Comparison of ENCODE assay signal across 28 cellular contexts in genomic region chr2:16259010-16259409, GRCh38.
"Had no signal": no experiment of that assay in that cellular context is flagged by ENCODE, and none has a peak within 500 bp of the region (broad histone marks: within the 10 kb centered on the region; RNA-seq: fewer than 3 reads in every experiment).

No MANE protein-coding gene starts in this region.

- ATAC-seq: activated CD4-positive, alpha-beta T cell treated with anti-CD3 and anti-CD28 coated beads for 36 hours; activated CD8-positive, alpha-beta memory T cell treated with anti-CD3 and anti-CD28 coated beads, Interleukin-2, amount 10 ng/mL, durations not matched to agents 7 days and 5 days; activated CD8-positive, alpha-beta T cell treated with anti-CD3 and anti-CD28 coated beads, Interleukin-2, amount 10 ng/mL, durations not matched to agents 7 days and 5 days; activated naive CD8-positive, alpha-beta T cell treated with anti-CD3 and anti-CD28 coated beads, Interleukin-2, amount 50 U/mL, for 24 hours; foreskin keratinocyte; gastrocnemius medialis; heart left ventricle had no signal

- H3K9me3 ChIP-seq: adrenal gland, ascending aorta, breast epithelium, colonic mucosa, esophagus muscularis mucosa, gastrocnemius medialis, heart left ventricle had no signal

- H3K27me3 ChIP-seq: adrenal gland, ascending aorta, breast epithelium, cardiac muscle cell, colonic mucosa, esophagus muscularis mucosa, foreskin keratinocyte, gastrocnemius medialis had no signal

- H3K4me3 ChIP-seq: adrenal gland, ascending aorta, breast epithelium, cardiac muscle cell, colonic mucosa, esophagus muscularis mucosa, gastrocnemius medialis, heart left ventricle had no signal

- H3K36me3 ChIP-seq: adrenal gland, ascending aorta, breast epithelium, cardiac muscle cell, colonic mucosa, esophagus muscularis mucosa, gastrocnemius medialis, heart left ventricle had no signal

- H3K27ac ChIP-seq: adrenal gland, ascending aorta, breast epithelium, cardiac muscle cell, colonic mucosa, esophagus muscularis mucosa, foreskin keratinocyte, gastrocnemius medialis, heart left ventricle had no signal

- DNase-seq: activated CD4-positive, alpha-beta memory T cell treated with anti-CD3 and anti-CD28 coated beads for 36 hours; activated CD4-positive, alpha-beta T cell treated with anti-CD3 and anti-CD28 coated beads for 36 hours; activated CD4-positive, alpha-beta T cell treated with anti-CD3 and anti-CD28 coated beads, Interleukin-2, amount 10 ng/mL, durations not matched to agents 24 days and 14 days; activated CD4-positive, CD25-positive, alpha-beta regulatory T cell; activated CD4-positive, CD25-positive, alpha-beta regulatory T cell treated with anti-CD3 and anti-CD28 coated beads, Interleukin-2, amount 50 U/mL, for 72 hours; activated CD8-positive, alpha-beta memory T cell treated with anti-CD3 and anti-CD28 coated beads, Interleukin-2, amount 10 ng/mL, durations not matched to agents 7 days and 5 days; activated CD8-positive, alpha-beta memory T cell treated with anti-CD3 and anti-CD28 coated beads, Interleukin-2, amount 50 U/mL, for 4 hours; activated CD8-positive, alpha-beta T cell treated with anti-CD3 and anti-CD28 coated beads, Interleukin-2, amount 10 ng/mL, durations not matched to agents 7 days and 5 days; activated effector memory CD4-positive, alpha-beta T cell treated with anti-CD3 and anti-CD28 coated beads, Interleukin-2, amount 50 U/mL, for 16 hours; activated naive CD4-positive, alpha-beta T cell treated with anti-CD3 and anti-CD28 coated beads for 36 hours; activated naive CD8-positive, alpha-beta T cell treated with anti-CD3 and anti-CD28 coated beads for 36 hours; activated naive CD8-positive, alpha-beta T cell treated with anti-CD3 and anti-CD28 coated beads, Interleukin-2, amount 50 U/mL, for 24 hours; activated T-cell treated with anti-CD3 and anti-CD28 coated beads, Interleukin-2, amount 50 U/mL, for 1 hour; activated T-cell treated with anti-CD3 and anti-CD28 coated beads, Interleukin-2, amount 50 U/mL, for 48 hours; adrenal gland; central memory CD4-positive, alpha-beta T cell; cerebellar nuclear complex; colonic mucosa; effector CD8-positive, alpha-beta T cell; foreskin keratinocyte; gastrocnemius medialis; glutamatergic neuron; heart left ventricle; T-helper 2 cell had no signal

- H3K4me1 ChIP-seq: adrenal gland, ascending aorta, breast epithelium, colonic mucosa, esophagus muscularis mucosa, foreskin keratinocyte, heart left ventricle had no signal
